ENCODE assay signal across 29 cellular contexts in the genomic region with DNA sequence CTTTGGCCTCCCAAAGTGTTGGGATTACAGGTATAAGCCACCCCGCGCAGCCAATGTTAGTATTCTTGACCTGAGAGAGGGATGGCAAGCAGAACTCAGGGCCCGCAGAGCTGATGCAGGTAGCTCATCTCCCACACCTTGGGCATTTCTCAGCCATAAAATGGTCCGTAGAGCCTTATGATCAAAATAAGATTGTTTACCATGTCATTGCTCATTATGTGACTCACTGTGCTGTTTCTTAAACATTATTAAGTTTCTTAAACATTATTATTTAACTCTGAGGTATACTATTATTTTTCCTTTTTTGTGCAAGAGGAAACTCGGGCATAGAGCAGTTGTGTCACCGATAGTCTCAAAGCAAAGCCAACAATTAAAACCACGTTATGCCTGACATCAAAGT. TPM values are rescaled to one million over a fixed set of nuclear protein-coding genes. Genes with fewer than 3 reads are reported as not detected.
"Had no signal": no experiment of that assay in that cellular context is flagged by ENCODE, and none has a peak within 500 bp of the region (broad histone marks: within the 10 kb centered on the region; RNA-seq: fewer than 3 reads in every experiment).

No MANE protein-coding gene starts in this region.

- H3K27me3 ChIP-seq: dorsolateral prefrontal cortex, esophagus squamous epithelium, gastrocnemius medialis, heart right ventricle, left lung had no signal

- H3K27ac ChIP-seq: coronary artery, dorsolateral prefrontal cortex, epithelial cell of prostate, esophagus squamous epithelium, gastrocnemius medialis, heart right ventricle, left lung, lower lobe of right lung had no signal

- H3K4me3 ChIP-seq: coronary artery, dorsolateral prefrontal cortex, esophagus squamous epithelium, gastrocnemius medialis, heart right ventricle, left lung, lower lobe of right lung, mucosa of descending colon had no signal

- H3K4me1 ChIP-seq: esophagus squamous epithelium, gastrocnemius medialis, heart right ventricle, left lung, lower lobe of right lung had no signal

- DNase-seq: dermis blood vessel endothelial cell; dorsolateral prefrontal cortex; effector CD4-positive, alpha-beta T cell; effector memory CD4-positive, alpha-beta T cell; erythroblast; esophagus squamous epithelium; foreskin fibroblast; foreskin melanocyte; gastrocnemius medialis; glutamatergic neuron; head of caudate nucleus; heart right ventricle; hippocampal formation; left cardiac atrium; left lung; left ventricle myocardium superior; lower lobe of right lung; mesenchymal stem cell; mucosa of descending colon; naive B cell; naive thymus-derived CD8-positive, alpha-beta T cell had no signal

- H3K36me3 ChIP-seq: esophagus squamous epithelium, gastrocnemius medialis, heart right ventricle, left lung, lower lobe of right lung had no signal

- FAIRE-seq: endothelial cell of umbilical vein, islet of Langerhans, keratinocyte had no signal

- ATAC-seq: esophagus mucosa; gastrocnemius medialis; heart right ventricle; left cardiac atrium; left lung; left ventricle myocardium superior; lower lobe of right lung; mucosa of descending colon; naive thymus-derived CD8-positive, alpha-beta T cell had no signal

- H3K9me3 ChIP-seq: esophagus squamous epithelium, gastrocnemius medialis, heart right ventricle, left lung, lower lobe of right lung, mucosa of descending colon had no signal

RNA-seq across cellular contexts. Expression of a gene that starts 42.4 kb away (rescaled TPM):
- total RNA-seq: dermis blood vessel endothelial cell, endothelial cell of umbilical vein, esophagus mucosa, esophagus squamous epithelium, gastrocnemius medialis, kidney epithelial cell, left lung, left ventricle myocardium superior, lower lobe of right lung, mesenteric fat pad, mucosa of descending colon had no signal
